In genomic region chr9:131605770-131606590, GRCh38 we compare ENCODE assay signal across 1 cellular context.
TF ChIP-seq lines count a peak whose summit lies in the region.

No MANE protein-coding gene starts in this region.

TF ChIP-seq in HepG2, 621 proteins besides CTCF, POLR2A, EP300 and RAD21 (continued from another document and continues in another):
- TF ChIP-seq SMAD3 (CRISPR knock-in tag; IDR thresholded peaks at IDR 0.05) = peak; percentile 75
- no peak for TF ChIP-seq ZNF3 (CRISPR knock-in tag; IDR thresholded peaks at IDR 0.05)
- no peak for TF ChIP-seq SMAD9 (CRISPR knock-in tag; IDR thresholded peaks at IDR 0.05)
- TF ChIP-seq, protein P1, sequence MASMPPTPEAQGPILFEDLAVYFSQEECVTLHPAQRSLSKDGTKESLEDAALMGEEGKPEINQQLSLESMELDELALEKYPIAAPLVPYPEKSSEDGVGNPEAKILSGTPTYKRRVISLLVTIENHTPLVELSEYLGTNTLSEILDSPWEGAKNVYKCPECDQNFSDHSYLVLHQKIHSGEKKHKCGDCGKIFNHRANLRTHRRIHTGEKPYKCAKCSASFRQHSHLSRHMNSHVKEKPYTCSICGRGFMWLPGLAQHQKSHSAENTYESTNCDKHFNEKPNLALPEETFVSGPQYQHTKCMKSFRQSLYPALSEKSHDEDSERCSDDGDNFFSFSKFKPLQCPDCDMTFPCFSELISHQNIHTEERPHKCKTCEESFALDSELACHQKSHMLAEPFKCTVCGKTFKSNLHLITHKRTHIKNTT (CRISPR knock-in tag; IDR thresholded peaks at IDR 0.05) = no peak
- TF ChIP-seq NFKBIZ (CRISPR knock-in tag; IDR thresholded peaks at IDR 0.05) = peak; percentile 79; the same call in 1 of the 2 replicates
- no peak for TF ChIP-seq ZNF354B (CRISPR knock-in tag; IDR thresholded peaks at IDR 0.05)
- TF ChIP-seq HOXD1 (CRISPR knock-in tag; IDR thresholded peaks at IDR 0.05) = peak; percentile 74; the same call in 1 of the 2 replicates
- TF ChIP-seq, protein P2, sequence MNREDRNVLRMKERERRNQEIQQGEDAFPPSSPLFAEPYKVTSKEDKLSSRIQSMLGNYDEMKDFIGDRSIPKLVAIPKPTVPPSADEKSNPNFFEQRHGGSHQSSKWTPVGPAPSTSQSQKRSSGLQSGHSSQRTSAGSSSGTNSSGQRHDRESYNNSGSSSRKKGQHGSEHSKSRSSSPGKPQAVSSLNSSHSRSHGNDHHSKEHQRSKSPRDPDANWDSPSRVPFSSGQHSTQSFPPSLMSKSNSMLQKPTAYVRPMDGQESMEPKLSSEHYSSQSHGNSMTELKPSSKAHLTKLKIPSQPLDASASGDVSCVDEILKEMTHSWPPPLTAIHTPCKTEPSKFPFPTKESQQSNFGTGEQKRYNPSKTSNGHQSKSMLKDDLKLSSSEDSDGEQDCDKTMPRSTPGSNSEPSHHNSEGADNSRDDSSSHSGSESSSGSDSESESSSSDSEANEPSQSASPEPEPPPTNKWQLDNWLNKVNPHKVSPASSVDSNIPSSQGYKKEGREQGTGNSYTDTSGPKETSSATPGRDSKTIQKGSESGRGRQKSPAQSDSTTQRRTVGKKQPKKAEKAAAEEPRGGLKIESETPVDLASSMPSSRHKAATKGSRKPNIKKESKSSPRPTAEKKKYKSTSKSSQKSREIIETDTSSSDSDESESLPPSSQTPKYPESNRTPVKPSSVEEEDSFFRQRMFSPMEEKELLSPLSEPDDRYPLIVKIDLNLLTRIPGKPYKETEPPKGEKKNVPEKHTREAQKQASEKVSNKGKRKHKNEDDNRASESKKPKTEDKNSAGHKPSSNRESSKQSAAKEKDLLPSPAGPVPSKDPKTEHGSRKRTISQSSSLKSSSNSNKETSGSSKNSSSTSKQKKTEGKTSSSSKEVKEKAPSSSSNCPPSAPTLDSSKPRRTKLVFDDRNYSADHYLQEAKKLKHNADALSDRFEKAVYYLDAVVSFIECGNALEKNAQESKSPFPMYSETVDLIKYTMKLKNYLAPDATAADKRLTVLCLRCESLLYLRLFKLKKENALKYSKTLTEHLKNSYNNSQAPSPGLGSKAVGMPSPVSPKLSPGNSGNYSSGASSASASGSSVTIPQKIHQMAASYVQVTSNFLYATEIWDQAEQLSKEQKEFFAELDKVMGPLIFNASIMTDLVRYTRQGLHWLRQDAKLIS (CRISPR knock-in tag; IDR thresholded peaks at IDR 0.05) = no peak
- TF ChIP-seq ZNF446 (CRISPR knock-in tag; IDR thresholded peaks at IDR 0.05) = peak; percentile 10; the same call in 1 of the 2 replicates
- no peak; the same call in 1 of the 2 replicates for TF ChIP-seq ZNF766 (CRISPR knock-in tag; IDR thresholded peaks at IDR 0.05; ENCODE audit: borderline replicate concordance)
- TF ChIP-seq SP5 (CRISPR knock-in tag; IDR thresholded peaks at IDR 0.05; ENCODE audit: borderline replicate concordance, low read depth) = peak; percentile 86
- peak; percentile 66; the same call in 1 of the 2 replicates for TF ChIP-seq GATAD1 (CRISPR knock-in tag; IDR thresholded peaks at IDR 0.05)
- peak; percentile 92 for TF ChIP-seq ZGPAT (CRISPR knock-in tag; IDR thresholded peaks at IDR 0.05)
- TF ChIP-seq, protein P3, sequence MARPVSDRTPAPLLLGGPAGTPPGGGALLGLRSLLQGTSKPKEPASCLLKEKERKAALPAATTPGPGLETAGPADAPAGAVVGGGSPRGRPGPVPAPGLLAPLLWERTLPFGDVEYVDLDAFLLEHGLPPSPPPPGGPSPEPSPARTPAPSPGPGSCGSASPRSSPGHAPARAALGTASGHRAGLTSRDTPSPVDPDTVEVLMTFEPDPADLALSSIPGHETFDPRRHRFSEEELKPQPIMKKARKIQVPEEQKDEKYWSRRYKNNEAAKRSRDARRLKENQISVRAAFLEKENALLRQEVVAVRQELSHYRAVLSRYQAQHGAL (CRISPR knock-in tag; IDR thresholded peaks at IDR 0.05; ENCODE audit: not compliant biosample characterization) = no peak
- TF ChIP-seq, protein P4, sequence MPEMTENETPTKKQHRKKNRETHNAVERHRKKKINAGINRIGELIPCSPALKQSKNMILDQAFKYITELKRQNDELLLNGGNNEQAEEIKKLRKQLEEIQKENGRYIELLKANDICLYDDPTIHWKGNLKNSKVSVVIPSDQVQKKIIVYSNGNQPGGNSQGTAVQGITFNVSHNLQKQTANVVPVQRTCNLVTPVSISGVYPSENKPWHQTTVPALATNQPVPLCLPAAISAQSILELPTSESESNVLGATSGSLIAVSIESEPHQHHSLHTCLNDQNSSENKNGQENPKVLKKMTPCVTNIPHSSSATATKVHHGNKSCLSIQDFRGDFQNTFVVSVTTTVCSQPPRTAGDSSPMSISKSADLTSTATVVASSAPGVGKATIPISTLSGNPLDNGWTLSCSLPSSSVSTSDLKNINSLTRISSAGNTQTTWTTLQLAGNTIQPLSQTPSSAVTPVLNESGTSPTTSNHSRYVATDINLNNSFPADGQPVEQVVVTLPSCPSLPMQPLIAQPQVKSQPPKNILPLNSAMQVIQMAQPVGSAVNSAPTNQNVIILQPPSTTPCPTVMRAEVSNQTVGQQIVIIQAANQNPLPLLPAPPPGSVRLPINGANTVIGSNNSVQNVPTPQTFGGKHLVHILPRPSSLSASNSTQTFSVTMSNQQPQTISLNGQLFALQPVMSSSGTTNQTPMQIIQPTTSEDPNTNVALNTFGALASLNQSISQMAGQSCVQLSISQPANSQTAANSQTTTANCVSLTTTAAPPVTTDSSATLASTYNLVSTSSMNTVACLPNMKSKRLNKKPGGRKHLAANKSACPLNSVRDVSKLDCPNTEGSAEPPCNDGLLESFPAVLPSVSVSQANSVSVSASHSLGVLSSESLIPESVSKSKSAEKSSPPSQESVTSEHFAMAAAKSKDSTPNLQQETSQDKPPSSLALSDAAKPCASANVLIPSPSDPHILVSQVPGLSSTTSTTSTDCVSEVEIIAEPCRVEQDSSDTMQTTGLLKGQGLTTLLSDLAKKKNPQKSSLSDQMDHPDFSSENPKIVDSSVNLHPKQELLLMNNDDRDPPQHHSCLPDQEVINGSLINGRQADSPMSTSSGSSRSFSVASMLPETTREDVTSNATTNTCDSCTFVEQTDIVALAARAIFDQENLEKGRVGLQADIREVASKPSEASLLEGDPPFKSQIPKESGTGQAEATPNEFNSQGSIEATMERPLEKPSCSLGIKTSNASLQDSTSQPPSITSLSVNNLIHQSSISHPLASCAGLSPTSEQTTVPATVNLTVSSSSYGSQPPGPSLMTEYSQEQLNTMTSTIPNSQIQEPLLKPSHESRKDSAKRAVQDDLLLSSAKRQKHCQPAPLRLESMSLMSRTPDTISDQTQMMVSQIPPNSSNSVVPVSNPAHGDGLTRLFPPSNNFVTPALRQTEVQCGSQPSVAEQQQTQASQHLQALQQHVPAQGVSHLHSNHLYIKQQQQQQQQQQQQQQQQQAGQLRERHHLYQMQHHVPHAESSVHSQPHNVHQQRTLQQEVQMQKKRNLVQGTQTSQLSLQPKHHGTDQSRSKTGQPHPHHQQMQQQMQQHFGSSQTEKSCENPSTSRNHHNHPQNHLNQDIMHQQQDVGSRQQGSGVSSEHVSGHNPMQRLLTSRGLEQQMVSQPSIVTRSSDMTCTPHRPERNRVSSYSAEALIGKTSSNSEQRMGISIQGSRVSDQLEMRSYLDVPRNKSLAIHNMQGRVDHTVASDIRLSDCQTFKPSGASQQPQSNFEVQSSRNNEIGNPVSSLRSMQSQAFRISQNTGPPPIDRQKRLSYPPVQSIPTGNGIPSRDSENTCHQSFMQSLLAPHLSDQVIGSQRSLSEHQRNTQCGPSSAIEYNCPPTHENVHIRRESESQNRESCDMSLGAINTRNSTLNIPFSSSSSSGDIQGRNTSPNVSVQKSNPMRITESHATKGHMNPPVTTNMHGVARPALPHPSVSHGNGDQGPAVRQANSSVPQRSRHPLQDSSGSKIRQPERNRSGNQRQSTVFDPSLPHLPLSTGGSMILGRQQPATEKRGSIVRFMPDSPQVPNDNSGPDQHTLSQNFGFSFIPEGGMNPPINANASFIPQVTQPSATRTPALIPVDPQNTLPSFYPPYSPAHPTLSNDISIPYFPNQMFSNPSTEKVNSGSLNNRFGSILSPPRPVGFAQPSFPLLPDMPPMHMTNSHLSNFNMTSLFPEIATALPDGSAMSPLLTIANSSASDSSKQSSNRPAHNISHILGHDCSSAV (CRISPR knock-in tag; IDR thresholded peaks at IDR 0.05; ENCODE audit: borderline replicate concordance) = no peak
- TF ChIP-seq JDP2 (CRISPR knock-in tag; IDR thresholded peaks at IDR 0.05; ENCODE audit: borderline replicate concordance) = no peak
- TF ChIP-seq, protein P5, sequence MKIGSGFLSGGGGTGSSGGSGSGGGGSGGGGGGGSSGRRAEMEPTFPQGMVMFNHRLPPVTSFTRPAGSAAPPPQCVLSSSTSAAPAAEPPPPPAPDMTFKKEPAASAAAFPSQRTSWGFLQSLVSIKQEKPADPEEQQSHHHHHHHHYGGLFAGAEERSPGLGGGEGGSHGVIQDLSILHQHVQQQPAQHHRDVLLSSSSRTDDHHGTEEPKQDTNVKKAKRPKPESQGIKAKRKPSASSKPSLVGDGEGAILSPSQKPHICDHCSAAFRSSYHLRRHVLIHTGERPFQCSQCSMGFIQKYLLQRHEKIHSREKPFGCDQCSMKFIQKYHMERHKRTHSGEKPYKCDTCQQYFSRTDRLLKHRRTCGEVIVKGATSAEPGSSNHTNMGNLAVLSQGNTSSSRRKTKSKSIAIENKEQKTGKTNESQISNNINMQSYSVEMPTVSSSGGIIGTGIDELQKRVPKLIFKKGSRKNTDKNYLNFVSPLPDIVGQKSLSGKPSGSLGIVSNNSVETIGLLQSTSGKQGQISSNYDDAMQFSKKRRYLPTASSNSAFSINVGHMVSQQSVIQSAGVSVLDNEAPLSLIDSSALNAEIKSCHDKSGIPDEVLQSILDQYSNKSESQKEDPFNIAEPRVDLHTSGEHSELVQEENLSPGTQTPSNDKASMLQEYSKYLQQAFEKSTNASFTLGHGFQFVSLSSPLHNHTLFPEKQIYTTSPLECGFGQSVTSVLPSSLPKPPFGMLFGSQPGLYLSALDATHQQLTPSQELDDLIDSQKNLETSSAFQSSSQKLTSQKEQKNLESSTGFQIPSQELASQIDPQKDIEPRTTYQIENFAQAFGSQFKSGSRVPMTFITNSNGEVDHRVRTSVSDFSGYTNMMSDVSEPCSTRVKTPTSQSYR (CRISPR knock-in tag; IDR thresholded peaks at IDR 0.05; ENCODE audit: borderline replicate concordance) = peak; percentile 94
- TF ChIP-seq KLF6 (CRISPR knock-in tag; IDR thresholded peaks at IDR 0.05) = peak; percentile 64; the same call in 1 of the 2 replicates
- peak; percentile 84 for TF ChIP-seq ZNF629 (CRISPR knock-in tag; conservative IDR thresholded peaks at IDR 0.05)
- peak; percentile 74; the same call in 1 of the 2 replicates for TF ChIP-seq ZNF256 (CRISPR knock-in tag; conservative IDR thresholded peaks at IDR 0.05)
- peak; percentile 84 for TF ChIP-seq ZNF430 (CRISPR knock-in tag; IDR thresholded peaks at IDR 0.05)
- TF ChIP-seq NR2C2 (CRISPR knock-in tag; IDR thresholded peaks at IDR 0.05; ENCODE audit: borderline replicate concordance) = no peak
- no peak for TF ChIP-seq FOXA1 (IDR thresholded peaks at IDR 0.05)
- TF ChIP-seq FOXA1 (CRISPR knock-in tag; IDR thresholded peaks at IDR 0.05) = peak; percentile 60
- peak; percentile 88 for TF ChIP-seq MLX (CRISPR knock-in tag; IDR thresholded peaks at IDR 0.05)
- peak; percentile 92 for TF ChIP-seq ZNF614 (CRISPR knock-in tag; IDR thresholded peaks at IDR 0.05; ENCODE audit: borderline replicate concordance)
- no peak for TF ChIP-seq ZNF207 (IDR thresholded peaks at IDR 0.05; ENCODE audit: borderline replicate concordance)
- TF ChIP-seq KLF11 (CRISPR knock-in tag; IDR thresholded peaks at IDR 0.05) = peak; percentile 85; the same call in 1 of the 2 replicates
- no peak for TF ChIP-seq NFRKB (IDR thresholded peaks at IDR 0.05)
- peak; percentile 38; the same call in 1 of the 2 replicates for TF ChIP-seq SRY (CRISPR knock-in tag; IDR thresholded peaks at IDR 0.05)
- no peak for TF ChIP-seq SOX6 (IDR thresholded peaks at IDR 0.05)
- peak; percentile 93 for TF ChIP-seq SOX6 (CRISPR knock-in tag; IDR thresholded peaks at IDR 0.05)
- TF ChIP-seq, protein P6, sequence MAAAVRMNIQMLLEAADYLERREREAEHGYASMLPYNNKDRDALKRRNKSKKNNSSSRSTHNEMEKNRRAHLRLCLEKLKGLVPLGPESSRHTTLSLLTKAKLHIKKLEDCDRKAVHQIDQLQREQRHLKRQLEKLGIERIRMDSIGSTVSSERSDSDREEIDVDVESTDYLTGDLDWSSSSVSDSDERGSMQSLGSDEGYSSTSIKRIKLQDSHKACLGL (CRISPR knock-in tag; IDR thresholded peaks at IDR 0.05) = peak; percentile 25; the same call in 1 of the 2 replicates
- TF ChIP-seq SP1 (IDR thresholded peaks at IDR 0.05) = no peak
- TF ChIP-seq SP1 (CRISPR knock-in tag; IDR thresholded peaks at IDR 0.05) = peak; percentile 41; the same call in 1 of the 2 replicates
- no peak for TF ChIP-seq NFIB (CRISPR knock-in tag; IDR thresholded peaks at IDR 0.05; ENCODE audit: borderline replicate concordance)
- TF ChIP-seq ZNF577 (CRISPR knock-in tag; IDR thresholded peaks at IDR 0.05; ENCODE audit: borderline replicate concordance, low read depth) = no peak
- TF ChIP-seq YY1 (IDR thresholded peaks at IDR 0.05; ENCODE audit: insufficient read depth, insufficient replicate concordance, low read depth, low read length) = peak; percentile 77
- peak; percentile 53; the same call in 1 of the 2 replicates for TF ChIP-seq HIC2 (CRISPR knock-in tag; IDR thresholded peaks at IDR 0.05; ENCODE audit: low read depth)
- peak; percentile 67 for TF ChIP-seq TCF7 (IDR thresholded peaks at IDR 0.05; ENCODE audit: low read depth)
- TF ChIP-seq KLF16 (CRISPR knock-in tag; IDR thresholded peaks at IDR 0.05) = peak in 1 of 2 experiments; percentile 85; a peak in 2 of 4 replicates
- TF ChIP-seq THAP11 (CRISPR knock-in tag; IDR thresholded peaks at IDR 0.05) = peak; percentile 62
